Comparison of ENCODE assay signal across 9 cellular contexts in the genomic region with DNA sequence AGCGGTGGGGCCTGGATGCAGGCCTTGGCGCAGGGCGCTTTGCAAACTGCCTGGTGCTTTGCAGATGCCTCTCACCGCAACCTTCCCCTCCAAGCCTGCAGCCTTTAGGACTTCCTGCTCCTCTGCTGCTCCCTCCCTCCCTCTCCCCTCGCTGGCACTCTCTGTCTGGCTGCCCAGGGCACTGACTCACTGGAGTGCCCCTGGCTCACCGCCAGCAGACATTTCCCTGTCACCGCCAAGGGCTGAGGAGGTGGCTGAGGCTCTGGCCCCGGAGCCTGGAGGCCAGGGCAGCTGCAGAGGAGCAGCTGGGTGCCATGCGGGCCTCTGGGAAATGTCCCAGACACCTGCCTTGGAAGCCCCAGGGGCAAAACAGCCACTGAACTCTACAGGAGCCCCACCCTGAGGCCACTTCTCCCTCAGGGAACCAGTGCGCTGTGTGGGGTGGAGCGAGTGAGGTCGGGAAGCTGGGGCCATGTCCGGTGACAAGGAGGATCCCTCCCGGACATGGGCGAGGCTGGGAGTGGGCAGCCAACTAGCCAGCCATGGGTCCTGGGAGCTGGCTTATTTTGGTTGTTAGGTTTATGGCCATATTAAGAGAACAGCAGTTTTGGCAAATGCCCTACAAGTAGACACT. TPM values are rescaled to one million over a fixed set of nuclear protein-coding genes. Genes with fewer than 3 reads are reported as not detected.
DNase-seq lines count a peak whose midpoint lies in the region; ATAC-seq and TF ChIP-seq lines count a peak whose summit lies in the region.
"Had no signal": no experiment of that assay in that cellular context is flagged by ENCODE, and none has a peak within 500 bp of the region (broad histone marks: within the 10 kb centered on the region; RNA-seq: fewer than 3 reads in every experiment).

No MANE protein-coding gene starts in this region.

- intact Hi-C loops in left ventricle myocardium superior (cut with micrococcal nuclease), result no loop called here

- no peak overlapping the region for H3K27ac ChIP-seq in WERI-Rb-1
- H3K27ac ChIP-seq: KMS-11 had no signal

- peak; percentile 95 for ATAC-seq in left ventricle myocardium superior
- ATAC-seq in HG02970 (IDR thresholded peaks at IDR 0.05; ENCODE audit: low FRiP score, unreplicated experiment), result no peak

- DNase-seq in Daoy (ENCODE audit: low read depth), result peak; percentile 98
- peak; percentile 90 for DNase-seq in HPDE6-E6E7 (ENCODE audit: extremely low spot score)
- DNase-seq in NOMO-1 treated with dmso at 0.1 percent for 144 hours (lab: John Stamatoyannopoulos, UW; ENCODE audit: unreplicated experiment), result peak; percentile 98
- DNase-seq in activated naive CD8-positive, alpha-beta T cell treated with anti-CD3 and anti-CD28 coated beads for 36 hours, result peak; percentile 48
- peak; percentile 92 for DNase-seq in left ventricle myocardium superior
- DNase-seq in stimulated activated CD4-positive, alpha-beta T cell treated with anti-CD3 and anti-CD28 coated beads, Interleukin-12 subunit alpha, Interleukin-12 subunit beta, amount 100 ng/mL, for 24 hours (ENCODE audit: low read depth in 2 of 2), result peak; percentile 11 to 27
- no peak for DNase-seq in WERI-Rb-1

- no peaks in the 10 kb centered on the region for H3K36me3 Mint-ChIP-seq in activated naive CD8-positive, alpha-beta T cell treated with anti-CD3 and anti-CD28 coated beads for 36 hours

- no peaks in the 10 kb centered on the region for H3K27me3 ChIP-seq in WERI-Rb-1 (ENCODE audit: insufficient read depth, low read depth, severe bottlenecking)

- no peak overlapping the region for H3K4me3 Mint-ChIP-seq in activated naive CD8-positive, alpha-beta T cell treated with anti-CD3 and anti-CD28 coated beads for 36 hours

- H3K27ac Mint-ChIP-seq in activated naive CD8-positive, alpha-beta T cell treated with anti-CD3 and anti-CD28 coated beads for 36 hours, result no peak overlapping the region

- H3K9me3 Mint-ChIP-seq in activated naive CD8-positive, alpha-beta T cell treated with anti-CD3 and anti-CD28 coated beads for 36 hours, result no peaks in the 10 kb centered on the region

- TF ChIP-seq CTCF in WERI-Rb-1 (IDR thresholded peaks at IDR 0.05; ENCODE audit: low read depth, low read length), result no peak

- H3K9me3 ChIP-seq in WERI-Rb-1 (ENCODE audit: severe bottlenecking), result no peaks in the 10 kb centered on the region

- peaks cover 9% of the 10 kb centered on the region for H3K4me1 Mint-ChIP-seq in activated naive CD8-positive, alpha-beta T cell treated with anti-CD3 and anti-CD28 coated beads for 36 hours

- no peaks in the 10 kb centered on the region for H3K27me3 Mint-ChIP-seq in activated naive CD8-positive, alpha-beta T cell treated with anti-CD3 and anti-CD28 coated beads for 36 hours

- H3K36me3 ChIP-seq in WERI-Rb-1, result no peaks in the 10 kb centered on the region

- H3K4me3 ChIP-seq in WERI-Rb-1 (ENCODE audit: low read depth, low read length), result no peak overlapping the region

RNA-seq across cellular contexts. Expression of a gene that starts 53.4 kb away (rescaled TPM):
- 4.2 and 5.4 TPM in 2 replicates for total RNA-seq in Daoy (2014; rRNA removed; shearing (Covaris generic))
- total RNA-seq in activated naive CD8-positive, alpha-beta T cell treated with anti-CD3 and anti-CD28 coated beads for 36 hours, result 10 to 100 TPM; 28.2 to 30.7 TPM
- 10.7 TPM for total RNA-seq in left ventricle myocardium superior
